27 cellular contexts compared by ENCODE assay signal in the genomic region with DNA sequence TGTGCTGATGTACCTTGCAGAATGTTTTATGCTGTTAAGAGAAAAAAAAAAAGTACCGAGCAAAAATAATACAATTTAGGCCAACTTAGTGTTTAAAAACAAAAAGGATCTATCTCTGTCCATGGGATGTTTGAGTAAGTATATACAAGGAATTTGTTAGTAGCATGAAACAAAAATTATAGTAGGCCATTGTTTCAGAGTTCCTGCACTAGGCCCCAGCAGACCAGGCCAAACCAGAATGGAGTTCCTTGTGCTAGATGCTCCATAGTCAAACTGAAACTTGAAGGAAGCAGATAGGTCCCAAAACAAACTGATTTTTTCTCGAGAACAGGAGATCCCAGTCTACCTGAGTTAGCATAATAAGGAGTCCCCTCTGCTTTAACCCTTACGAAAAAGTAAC.
"Had no signal": no experiment of that assay in that cellular context is flagged by ENCODE, and none has a peak within 500 bp of the region (broad histone marks: within the 10 kb centered on the region; RNA-seq: fewer than 3 reads in every experiment).

No MANE protein-coding gene starts in this region.

- H3K36me3 ChIP-seq: cardiac muscle cell had no signal

- H3K4me1 ChIP-seq: ascending aorta had no signal

- H3K4me3 ChIP-seq: ascending aorta, cardiac muscle cell, MG63, SK-N-MC had no signal

- ATAC-seq: activated CD8-positive, alpha-beta T cell treated with anti-CD3 and anti-CD28 coated beads for 36 hours; activated T-cell treated with anti-CD3 and anti-CD28 coated beads, Interleukin-2, amount 50 U/mL, for 4 hours; PC-3; Right ventricle myocardium inferior had no signal

- H3K9me3 Mint-ChIP-seq: activated CD4-positive, alpha-beta T cell treated with anti-CD3 and anti-CD28 coated beads, Interleukin-2, amount 10 ng/mL, durations not matched to agents 24 days and 14 days; activated CD8-positive, alpha-beta T cell treated with anti-CD3 and anti-CD28 coated beads for 36 hours; activated naive CD4-positive, alpha-beta T cell treated with anti-CD3 and anti-CD28 coated beads, Interleukin-2, amount 10 ng/mL, durations not matched to agents 7 days and 5 days; activated naive CD8-positive, alpha-beta T cell treated with anti-CD3 and anti-CD28 coated beads for 36 hours; activated T-cell treated with anti-CD3 and anti-CD28 coated beads, Interleukin-2, amount 50 U/mL, for 4 hours; activated T-helper 1 cell treated with anti-CD3 and anti-CD28 coated beads, Interleukin-12 subunit alpha, Interleukin-12 subunit beta, Interleukin-2, Interleukin-4 antibody, amounts not matched to agents 30 ng/mL and 10 ng/mL and 1 ng/mL, durations not matched to agents 14 hours and 24 hours and 36 hours; T-helper 2 cell treated with Interferon-gamma antibody and Interleukin-4, amounts not matched to agents 5 μg/mL and 100 μg/mL, for 36 hours had no signal

- DNase-seq: activated CD4-positive, alpha-beta T cell treated with anti-CD3 and anti-CD28 coated beads, Interleukin-2, amount 10 ng/mL, durations not matched to agents 24 days and 14 days; activated CD4-positive, alpha-beta T cell treated with anti-CD3 and anti-CD28 coated beads, Interleukin-2, amount 50 U/mL, for 4 hours; activated CD8-positive, alpha-beta T cell treated with anti-CD3 and anti-CD28 coated beads for 36 hours; activated naive CD4-positive, alpha-beta T cell treated with anti-CD3 and anti-CD28 coated beads, Interleukin-2, amount 10 ng/mL, durations not matched to agents 7 days and 5 days; activated naive CD8-positive, alpha-beta T cell treated with anti-CD3 and anti-CD28 coated beads for 36 hours; activated T-cell treated with anti-CD3 and anti-CD28 coated beads, Interleukin-2, amount 50 U/mL, for 4 hours; amygdala; Kasumi-1; KG1; MG63; NCI-H1048; NCI-H1105 treated with DMSO at 0.1 percent for 48 hours; NCI-H1436 treated with DMSO at 0.1 percent for 48 hours; NCI-H1694 treated with DMSO at 0.1 percent for 48 hours; NCI-H2029; NCI-H345; NCI-H524 treated with DMSO at 0.1 percent for 48 hours; NCI-H748 treated with DMSO at 0.1 percent for 48 hours; NK-92 treated with Interleukin-12 subunit alpha and Interleukin-12 subunit beta, amount 100 ng/mL, for 24 hours; PC-3 had no signal

- H3K27me3 ChIP-seq: ascending aorta, cardiac muscle cell, MG63 had no signal

- H3K4me3 Mint-ChIP-seq: activated CD4-positive, alpha-beta T cell treated with anti-CD3 and anti-CD28 coated beads, Interleukin-2, amount 10 ng/mL, durations not matched to agents 24 days and 14 days; activated CD8-positive, alpha-beta T cell treated with anti-CD3 and anti-CD28 coated beads for 36 hours; activated naive CD4-positive, alpha-beta T cell treated with anti-CD3 and anti-CD28 coated beads, Interleukin-2, amount 10 ng/mL, durations not matched to agents 7 days and 5 days; activated naive CD8-positive, alpha-beta T cell treated with anti-CD3 and anti-CD28 coated beads for 36 hours; activated T-cell treated with anti-CD3 and anti-CD28 coated beads, Interleukin-2, amount 50 U/mL, for 4 hours; activated T-helper 1 cell treated with anti-CD3 and anti-CD28 coated beads, Interleukin-12 subunit alpha, Interleukin-12 subunit beta, Interleukin-2, Interleukin-4 antibody, amounts not matched to agents 30 ng/mL and 10 ng/mL and 1 ng/mL, durations not matched to agents 14 hours and 24 hours and 36 hours; T-helper 2 cell treated with Interferon-gamma antibody and Interleukin-4, amounts not matched to agents 5 μg/mL and 100 μg/mL, for 36 hours had no signal

- H3K27ac ChIP-seq: ascending aorta, cardiac muscle cell, RWPE1, SK-N-MC had no signal

- H3K27ac Mint-ChIP-seq: activated CD4-positive, alpha-beta T cell treated with anti-CD3 and anti-CD28 coated beads, Interleukin-2, amount 10 ng/mL, durations not matched to agents 24 days and 14 days; activated CD8-positive, alpha-beta T cell treated with anti-CD3 and anti-CD28 coated beads for 36 hours; activated naive CD4-positive, alpha-beta T cell treated with anti-CD3 and anti-CD28 coated beads, Interleukin-2, amount 10 ng/mL, durations not matched to agents 7 days and 5 days; activated naive CD8-positive, alpha-beta T cell treated with anti-CD3 and anti-CD28 coated beads for 36 hours; activated T-helper 1 cell treated with anti-CD3 and anti-CD28 coated beads, Interleukin-12 subunit alpha, Interleukin-12 subunit beta, Interleukin-2, Interleukin-4 antibody, amounts not matched to agents 30 ng/mL and 10 ng/mL and 1 ng/mL, durations not matched to agents 14 hours and 24 hours and 36 hours; T-helper 2 cell treated with Interferon-gamma antibody and Interleukin-4, amounts not matched to agents 5 μg/mL and 100 μg/mL, for 36 hours had no signal

- H3K27me3 Mint-ChIP-seq: activated CD4-positive, alpha-beta T cell treated with anti-CD3 and anti-CD28 coated beads, Interleukin-2, amount 10 ng/mL, durations not matched to agents 24 days and 14 days; activated CD8-positive, alpha-beta T cell treated with anti-CD3 and anti-CD28 coated beads for 36 hours; activated naive CD4-positive, alpha-beta T cell treated with anti-CD3 and anti-CD28 coated beads, Interleukin-2, amount 10 ng/mL, durations not matched to agents 7 days and 5 days; activated naive CD8-positive, alpha-beta T cell treated with anti-CD3 and anti-CD28 coated beads for 36 hours had no signal

- H3K9me3 ChIP-seq: ascending aorta, MG63 had no signal
